In the genomic region with DNA sequence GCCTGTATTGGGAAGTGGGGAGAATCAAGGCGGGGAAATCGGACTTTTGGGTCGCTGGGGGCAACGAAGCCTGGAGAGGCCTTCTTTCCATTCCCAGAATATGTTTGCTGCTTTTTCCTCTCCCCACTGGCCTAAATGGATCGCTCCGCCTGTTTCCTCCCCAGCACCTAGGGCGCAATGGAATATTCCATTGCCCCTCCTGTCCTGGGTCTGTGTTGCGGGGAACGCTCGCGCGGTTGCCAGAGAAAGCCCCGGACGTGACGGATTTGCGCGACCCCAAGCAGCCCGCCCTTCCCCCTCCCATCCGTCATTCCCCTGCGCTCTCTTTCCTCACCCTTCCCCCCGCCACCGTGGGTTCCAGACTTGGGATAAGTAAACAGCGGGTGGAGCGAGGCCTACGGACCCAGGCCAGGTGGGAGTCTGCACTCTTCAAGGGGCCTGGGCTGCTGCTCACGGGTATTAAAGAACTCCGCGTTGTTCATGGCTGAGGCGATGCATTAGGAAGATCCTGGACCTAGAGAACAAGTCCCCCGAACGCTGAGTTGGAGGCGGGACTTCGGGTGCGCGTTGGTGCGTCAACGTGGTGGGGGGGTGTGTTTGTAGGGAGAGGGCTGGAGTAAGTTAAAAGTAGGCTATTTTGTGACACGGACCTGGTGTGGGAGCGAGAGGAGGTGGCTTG, we compare ENCODE assay signal across 1 cellular context.
TF ChIP-seq lines count a peak whose summit lies in the region.

A gene with protein sequence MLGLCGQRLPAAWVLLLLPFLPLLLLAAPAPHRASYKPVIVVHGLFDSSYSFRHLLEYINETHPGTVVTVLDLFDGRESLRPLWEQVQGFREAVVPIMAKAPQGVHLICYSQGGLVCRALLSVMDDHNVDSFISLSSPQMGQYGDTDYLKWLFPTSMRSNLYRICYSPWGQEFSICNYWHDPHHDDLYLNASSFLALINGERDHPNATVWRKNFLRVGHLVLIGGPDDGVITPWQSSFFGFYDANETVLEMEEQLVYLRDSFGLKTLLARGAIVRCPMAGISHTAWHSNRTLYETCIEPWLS (plus strand): TSS at position 307 of the 679 bp plus-strand sequence. CDS start 454 bp downstream, outside the sequence.

TF ChIP-seq in GM12878, 131 proteins besides CTCF, POLR2A, EP300 and RAD21 (continued from another document and continues in another):
- TF ChIP-seq, protein P1, sequence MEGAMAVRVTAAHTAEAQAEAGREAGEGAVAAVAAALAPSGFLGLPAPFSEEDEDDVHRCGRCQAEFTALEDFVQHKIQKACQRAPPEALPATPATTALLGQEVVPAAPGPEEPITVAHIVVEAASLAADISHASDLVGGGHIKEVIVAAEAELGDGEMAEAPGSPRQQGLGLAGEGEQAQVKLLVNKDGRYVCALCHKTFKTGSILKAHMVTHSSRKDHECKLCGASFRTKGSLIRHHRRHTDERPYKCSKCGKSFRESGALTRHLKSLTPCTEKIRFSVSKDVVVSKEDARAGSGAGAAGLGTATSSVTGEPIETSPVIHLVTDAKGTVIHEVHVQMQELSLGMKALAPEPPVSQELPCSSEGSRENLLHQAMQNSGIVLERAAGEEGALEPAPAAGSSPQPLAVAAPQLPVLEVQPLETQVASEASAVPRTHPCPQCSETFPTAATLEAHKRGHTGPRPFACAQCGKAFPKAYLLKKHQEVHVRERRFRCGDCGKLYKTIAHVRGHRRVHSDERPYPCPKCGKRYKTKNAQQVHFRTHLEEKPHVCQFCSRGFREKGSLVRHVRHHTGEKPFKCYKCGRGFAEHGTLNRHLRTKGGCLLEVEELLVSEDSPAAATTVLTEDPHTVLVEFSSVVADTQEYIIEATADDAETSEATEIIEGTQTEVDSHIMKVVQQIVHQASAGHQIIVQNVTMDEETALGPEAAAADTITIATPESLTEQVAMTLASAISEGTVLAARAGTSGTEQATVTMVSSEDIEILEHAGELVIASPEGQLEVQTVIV (IDR thresholded peaks at IDR 0.05; ENCODE audit: borderline replicate concordance, partially characterized antibody) = no peak
- TF ChIP-seq, protein P2, sequence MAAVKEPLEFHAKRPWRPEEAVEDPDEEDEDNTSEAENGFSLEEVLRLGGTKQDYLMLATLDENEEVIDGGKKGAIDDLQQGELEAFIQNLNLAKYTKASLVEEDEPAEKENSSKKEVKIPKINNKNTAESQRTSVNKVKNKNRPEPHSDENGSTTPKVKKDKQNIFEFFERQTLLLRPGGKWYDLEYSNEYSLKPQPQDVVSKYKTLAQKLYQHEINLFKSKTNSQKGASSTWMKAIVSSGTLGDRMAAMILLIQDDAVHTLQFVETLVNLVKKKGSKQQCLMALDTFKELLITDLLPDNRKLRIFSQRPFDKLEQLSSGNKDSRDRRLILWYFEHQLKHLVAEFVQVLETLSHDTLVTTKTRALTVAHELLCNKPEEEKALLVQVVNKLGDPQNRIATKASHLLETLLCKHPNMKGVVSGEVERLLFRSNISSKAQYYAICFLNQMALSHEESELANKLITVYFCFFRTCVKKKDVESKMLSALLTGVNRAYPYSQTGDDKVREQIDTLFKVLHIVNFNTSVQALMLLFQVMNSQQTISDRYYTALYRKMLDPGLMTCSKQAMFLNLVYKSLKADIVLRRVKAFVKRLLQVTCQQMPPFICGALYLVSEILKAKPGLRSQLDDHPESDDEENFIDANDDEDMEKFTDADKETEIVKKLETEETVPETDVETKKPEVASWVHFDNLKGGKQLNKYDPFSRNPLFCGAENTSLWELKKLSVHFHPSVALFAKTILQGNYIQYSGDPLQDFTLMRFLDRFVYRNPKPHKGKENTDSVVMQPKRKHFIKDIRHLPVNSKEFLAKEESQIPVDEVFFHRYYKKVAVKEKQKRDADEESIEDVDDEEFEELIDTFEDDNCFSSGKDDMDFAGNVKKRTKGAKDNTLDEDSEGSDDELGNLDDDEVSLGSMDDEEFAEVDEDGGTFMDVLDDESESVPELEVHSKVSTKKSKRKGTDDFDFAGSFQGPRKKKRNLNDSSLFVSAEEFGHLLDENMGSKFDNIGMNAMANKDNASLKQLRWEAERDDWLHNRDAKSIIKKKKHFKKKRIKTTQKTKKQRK (IDR thresholded peaks at IDR 0.05; ENCODE audit: low read depth, low read length) = no peak
- TF ChIP-seq SMAD5 (IDR thresholded peaks at IDR 0.05; ENCODE audit: low read depth) (no peak), BACH1 (IDR thresholded peaks at IDR 0.05; ENCODE audit: borderline replicate concordance) (no peak), MTA3 (IDR thresholded peaks at IDR 0.05; ENCODE audit: borderline replicate concordance, low read length) (no peak), LARP7 (IDR thresholded peaks at IDR 0.05) (no peak), HDAC6 (IDR thresholded peaks at IDR 0.05; ENCODE audit: unreplicated experiment) (no peak), BCL11A (IDR thresholded peaks at IDR 0.05; ENCODE audit: low read depth, low read length) (no peak), ZNF274 (IDR thresholded peaks at IDR 0.05; ENCODE audit: insufficient read depth, insufficient read length) (no peak), MYB (IDR thresholded peaks at IDR 0.05; ENCODE audit: borderline replicate concordance, low read depth, low read length) (no peak), HDGF (IDR thresholded peaks at IDR 0.05) (no peak), SMAD1 (IDR thresholded peaks at IDR 0.05; ENCODE audit: low read depth, partially characterized antibody) (no peak), CHD4 (IDR thresholded peaks at IDR 0.05) (no peak), SIX5 (IDR thresholded peaks at IDR 0.05; ENCODE audit: low read depth, low read length, severe bottlenecking) (no peak), RUNX3 (IDR thresholded peaks at IDR 0.05; ENCODE audit: low read length) (peak; percentile 43; the same call in 1 of the 2 replicates), KLF5 (IDR thresholded peaks at IDR 0.05; ENCODE audit: partially characterized antibody) (peak; percentile 93), IKZF1 (conservative IDR thresholded peaks at IDR 0.05) (no peak; the same call in 1 of the 2 replicates), TCF3 (IDR thresholded peaks at IDR 0.05; ENCODE audit: borderline replicate concordance, insufficient read depth, low read depth, low read length) (no peak), NR2C1 (IDR thresholded peaks at IDR 0.05) (no peak; the same call in 1 of the 2 replicates), FOS (IDR thresholded peaks at IDR 0.05; ENCODE audit: borderline replicate concordance, extremely low read depth, insufficient read length) (no peak), ZSCAN29 (IDR thresholded peaks at IDR 0.05) (no peak), EGR1 (IDR thresholded peaks at IDR 0.05; ENCODE audit: borderline replicate concordance in 1 of 2, low read depth in 2 of 2, low read length in 2 of 2) (no peak), PAX5 (IDR thresholded peaks at IDR 0.05; ENCODE audit: borderline replicate concordance, low read depth, low read length) (no peak), SREBF1 (IDR thresholded peaks at IDR 0.05; ENCODE audit: low read length) (peak; percentile 85)
- TF ChIP-seq, protein P3, sequence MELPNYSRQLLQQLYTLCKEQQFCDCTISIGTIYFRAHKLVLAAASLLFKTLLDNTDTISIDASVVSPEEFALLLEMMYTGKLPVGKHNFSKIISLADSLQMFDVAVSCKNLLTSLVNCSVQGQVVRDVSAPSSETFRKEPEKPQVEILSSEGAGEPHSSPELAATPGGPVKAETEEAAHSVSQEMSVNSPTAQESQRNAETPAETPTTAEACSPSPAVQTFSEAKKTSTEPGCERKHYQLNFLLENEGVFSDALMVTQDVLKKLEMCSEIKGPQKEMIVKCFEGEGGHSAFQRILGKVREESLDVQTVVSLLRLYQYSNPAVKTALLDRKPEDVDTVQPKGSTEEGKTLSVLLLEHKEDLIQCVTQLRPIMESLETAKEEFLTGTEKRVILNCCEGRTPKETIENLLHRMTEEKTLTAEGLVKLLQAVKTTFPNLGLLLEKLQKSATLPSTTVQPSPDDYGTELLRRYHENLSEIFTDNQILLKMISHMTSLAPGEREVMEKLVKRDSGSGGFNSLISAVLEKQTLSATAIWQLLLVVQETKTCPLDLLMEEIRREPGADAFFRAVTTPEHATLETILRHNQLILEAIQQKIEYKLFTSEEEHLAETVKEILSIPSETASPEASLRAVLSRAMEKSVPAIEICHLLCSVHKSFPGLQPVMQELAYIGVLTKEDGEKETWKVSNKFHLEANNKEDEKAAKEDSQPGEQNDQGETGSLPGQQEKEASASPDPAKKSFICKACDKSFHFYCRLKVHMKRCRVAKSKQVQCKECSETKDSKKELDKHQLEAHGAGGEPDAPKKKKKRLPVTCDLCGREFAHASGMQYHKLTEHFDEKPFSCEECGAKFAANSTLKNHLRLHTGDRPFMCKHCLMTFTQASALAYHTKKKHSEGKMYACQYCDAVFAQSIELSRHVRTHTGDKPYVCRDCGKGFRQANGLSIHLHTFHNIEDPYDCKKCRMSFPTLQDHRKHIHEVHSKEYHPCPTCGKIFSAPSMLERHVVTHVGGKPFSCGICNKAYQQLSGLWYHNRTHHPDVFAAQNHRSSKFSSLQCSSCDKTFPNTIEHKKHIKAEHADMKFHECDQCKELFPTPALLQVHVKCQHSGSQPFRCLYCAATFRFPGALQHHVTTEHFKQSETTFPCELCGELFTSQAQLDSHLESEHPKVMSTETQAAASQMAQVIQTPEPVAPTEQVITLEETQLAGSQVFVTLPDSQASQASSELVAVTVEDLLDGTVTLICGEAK (IDR thresholded peaks at IDR 0.05; ENCODE audit: borderline replicate concordance) = peak; percentile 62
- TF ChIP-seq, protein P4, sequence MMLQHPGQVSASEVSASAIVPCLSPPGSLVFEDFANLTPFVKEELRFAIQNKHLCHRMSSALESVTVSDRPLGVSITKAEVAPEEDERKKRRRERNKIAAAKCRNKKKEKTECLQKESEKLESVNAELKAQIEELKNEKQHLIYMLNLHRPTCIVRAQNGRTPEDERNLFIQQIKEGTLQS (IDR thresholded peaks at IDR 0.05; ENCODE audit: borderline replicate concordance, extremely low read depth, low read depth, low read length) = 0 out of 2 replicates have a peak, but pooled peaks have one; percentile 44
- TF ChIP-seq, protein P5, sequence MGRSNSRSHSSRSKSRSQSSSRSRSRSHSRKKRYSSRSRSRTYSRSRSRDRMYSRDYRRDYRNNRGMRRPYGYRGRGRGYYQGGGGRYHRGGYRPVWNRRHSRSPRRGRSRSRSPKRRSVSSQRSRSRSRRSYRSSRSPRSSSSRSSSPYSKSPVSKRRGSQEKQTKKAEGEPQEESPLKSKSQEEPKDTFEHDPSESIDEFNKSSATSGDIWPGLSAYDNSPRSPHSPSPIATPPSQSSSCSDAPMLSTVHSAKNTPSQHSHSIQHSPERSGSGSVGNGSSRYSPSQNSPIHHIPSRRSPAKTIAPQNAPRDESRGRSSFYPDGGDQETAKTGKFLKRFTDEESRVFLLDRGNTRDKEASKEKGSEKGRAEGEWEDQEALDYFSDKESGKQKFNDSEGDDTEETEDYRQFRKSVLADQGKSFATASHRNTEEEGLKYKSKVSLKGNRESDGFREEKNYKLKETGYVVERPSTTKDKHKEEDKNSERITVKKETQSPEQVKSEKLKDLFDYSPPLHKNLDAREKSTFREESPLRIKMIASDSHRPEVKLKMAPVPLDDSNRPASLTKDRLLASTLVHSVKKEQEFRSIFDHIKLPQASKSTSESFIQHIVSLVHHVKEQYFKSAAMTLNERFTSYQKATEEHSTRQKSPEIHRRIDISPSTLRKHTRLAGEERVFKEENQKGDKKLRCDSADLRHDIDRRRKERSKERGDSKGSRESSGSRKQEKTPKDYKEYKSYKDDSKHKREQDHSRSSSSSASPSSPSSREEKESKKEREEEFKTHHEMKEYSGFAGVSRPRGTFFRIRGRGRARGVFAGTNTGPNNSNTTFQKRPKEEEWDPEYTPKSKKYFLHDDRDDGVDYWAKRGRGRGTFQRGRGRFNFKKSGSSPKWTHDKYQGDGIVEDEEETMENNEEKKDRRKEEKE (IDR thresholded peaks at IDR 0.05) = peak; percentile 80
- TF ChIP-seq, protein P6, sequence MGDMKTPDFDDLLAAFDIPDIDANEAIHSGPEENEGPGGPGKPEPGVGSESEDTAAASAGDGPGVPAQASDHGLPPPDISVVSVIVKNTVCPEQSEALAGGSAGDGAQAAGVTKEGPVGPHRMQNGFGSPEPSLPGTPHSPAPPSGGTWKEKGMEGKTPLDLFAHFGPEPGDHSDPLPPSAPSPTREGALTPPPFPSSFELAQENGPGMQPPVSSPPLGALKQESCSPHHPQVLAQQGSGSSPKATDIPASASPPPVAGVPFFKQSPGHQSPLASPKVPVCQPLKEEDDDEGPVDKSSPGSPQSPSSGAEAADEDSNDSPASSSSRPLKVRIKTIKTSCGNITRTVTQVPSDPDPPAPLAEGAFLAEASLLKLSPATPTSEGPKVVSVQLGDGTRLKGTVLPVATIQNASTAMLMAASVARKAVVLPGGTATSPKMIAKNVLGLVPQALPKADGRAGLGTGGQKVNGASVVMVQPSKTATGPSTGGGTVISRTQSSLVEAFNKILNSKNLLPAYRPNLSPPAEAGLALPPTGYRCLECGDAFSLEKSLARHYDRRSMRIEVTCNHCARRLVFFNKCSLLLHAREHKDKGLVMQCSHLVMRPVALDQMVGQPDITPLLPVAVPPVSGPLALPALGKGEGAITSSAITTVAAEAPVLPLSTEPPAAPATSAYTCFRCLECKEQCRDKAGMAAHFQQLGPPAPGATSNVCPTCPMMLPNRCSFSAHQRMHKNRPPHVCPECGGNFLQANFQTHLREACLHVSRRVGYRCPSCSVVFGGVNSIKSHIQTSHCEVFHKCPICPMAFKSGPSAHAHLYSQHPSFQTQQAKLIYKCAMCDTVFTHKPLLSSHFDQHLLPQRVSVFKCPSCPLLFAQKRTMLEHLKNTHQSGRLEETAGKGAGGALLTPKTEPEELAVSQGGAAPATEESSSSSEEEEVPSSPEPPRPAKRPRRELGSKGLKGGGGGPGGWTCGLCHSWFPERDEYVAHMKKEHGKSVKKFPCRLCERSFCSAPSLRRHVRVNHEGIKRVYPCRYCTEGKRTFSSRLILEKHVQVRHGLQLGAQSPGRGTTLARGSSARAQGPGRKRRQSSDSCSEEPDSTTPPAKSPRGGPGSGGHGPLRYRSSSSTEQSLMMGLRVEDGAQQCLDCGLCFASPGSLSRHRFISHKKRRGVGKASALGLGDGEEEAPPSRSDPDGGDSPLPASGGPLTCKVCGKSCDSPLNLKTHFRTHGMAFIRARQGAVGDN (IDR thresholded peaks at IDR 0.05) = no peak
- TF ChIP-seq, protein P7, sequence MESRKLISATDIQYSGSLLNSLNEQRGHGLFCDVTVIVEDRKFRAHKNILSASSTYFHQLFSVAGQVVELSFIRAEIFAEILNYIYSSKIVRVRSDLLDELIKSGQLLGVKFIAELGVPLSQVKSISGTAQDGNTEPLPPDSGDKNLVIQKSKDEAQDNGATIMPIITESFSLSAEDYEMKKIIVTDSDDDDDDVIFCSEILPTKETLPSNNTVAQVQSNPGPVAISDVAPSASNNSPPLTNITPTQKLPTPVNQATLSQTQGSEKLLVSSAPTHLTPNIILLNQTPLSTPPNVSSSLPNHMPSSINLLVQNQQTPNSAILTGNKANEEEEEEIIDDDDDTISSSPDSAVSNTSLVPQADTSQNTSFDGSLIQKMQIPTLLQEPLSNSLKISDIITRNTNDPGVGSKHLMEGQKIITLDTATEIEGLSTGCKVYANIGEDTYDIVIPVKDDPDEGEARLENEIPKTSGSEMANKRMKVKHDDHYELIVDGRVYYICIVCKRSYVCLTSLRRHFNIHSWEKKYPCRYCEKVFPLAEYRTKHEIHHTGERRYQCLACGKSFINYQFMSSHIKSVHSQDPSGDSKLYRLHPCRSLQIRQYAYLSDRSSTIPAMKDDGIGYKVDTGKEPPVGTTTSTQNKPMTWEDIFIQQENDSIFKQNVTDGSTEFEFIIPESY (IDR thresholded peaks at IDR 0.05) = no peak
- TF ChIP-seq, protein P8, sequence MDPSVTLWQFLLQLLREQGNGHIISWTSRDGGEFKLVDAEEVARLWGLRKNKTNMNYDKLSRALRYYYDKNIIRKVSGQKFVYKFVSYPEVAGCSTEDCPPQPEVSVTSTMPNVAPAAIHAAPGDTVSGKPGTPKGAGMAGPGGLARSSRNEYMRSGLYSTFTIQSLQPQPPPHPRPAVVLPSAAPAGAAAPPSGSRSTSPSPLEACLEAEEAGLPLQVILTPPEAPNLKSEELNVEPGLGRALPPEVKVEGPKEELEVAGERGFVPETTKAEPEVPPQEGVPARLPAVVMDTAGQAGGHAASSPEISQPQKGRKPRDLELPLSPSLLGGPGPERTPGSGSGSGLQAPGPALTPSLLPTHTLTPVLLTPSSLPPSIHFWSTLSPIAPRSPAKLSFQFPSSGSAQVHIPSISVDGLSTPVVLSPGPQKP (IDR thresholded peaks at IDR 0.05; ENCODE audit: low read depth, low read length) = no peak
